Comparison of ENCODE assay signal across 2 cellular contexts in the genomic region with DNA sequence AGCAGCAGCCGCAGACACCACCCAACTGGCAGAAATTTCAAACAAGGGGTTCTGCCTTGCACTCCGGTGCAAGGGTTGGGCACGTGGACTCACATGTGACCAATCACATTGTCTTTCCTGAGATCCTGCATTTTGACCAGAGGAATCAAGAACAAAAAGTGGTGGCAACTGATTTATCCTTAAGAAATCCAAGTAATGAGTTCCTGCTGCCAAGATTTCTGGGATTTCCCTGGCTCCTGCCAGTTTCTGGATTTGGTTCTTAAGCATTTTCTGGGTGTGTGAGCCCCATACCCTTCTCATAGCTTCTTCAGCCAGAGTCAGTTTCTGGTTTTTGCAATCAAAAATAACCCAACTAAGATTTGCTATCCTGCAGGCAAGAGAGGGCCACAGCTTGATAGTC.
TF ChIP-seq lines count a peak whose summit lies in the region.

No MANE protein-coding gene starts in this region.

TF ChIP-seq in HepG2, 621 proteins besides CTCF, POLR2A, EP300 and RAD21:
- TF ChIP-seq TAF1 (CRISPR knock-in tag; IDR thresholded peaks at IDR 0.05), result no peak
- TF ChIP-seq, protein P1, sequence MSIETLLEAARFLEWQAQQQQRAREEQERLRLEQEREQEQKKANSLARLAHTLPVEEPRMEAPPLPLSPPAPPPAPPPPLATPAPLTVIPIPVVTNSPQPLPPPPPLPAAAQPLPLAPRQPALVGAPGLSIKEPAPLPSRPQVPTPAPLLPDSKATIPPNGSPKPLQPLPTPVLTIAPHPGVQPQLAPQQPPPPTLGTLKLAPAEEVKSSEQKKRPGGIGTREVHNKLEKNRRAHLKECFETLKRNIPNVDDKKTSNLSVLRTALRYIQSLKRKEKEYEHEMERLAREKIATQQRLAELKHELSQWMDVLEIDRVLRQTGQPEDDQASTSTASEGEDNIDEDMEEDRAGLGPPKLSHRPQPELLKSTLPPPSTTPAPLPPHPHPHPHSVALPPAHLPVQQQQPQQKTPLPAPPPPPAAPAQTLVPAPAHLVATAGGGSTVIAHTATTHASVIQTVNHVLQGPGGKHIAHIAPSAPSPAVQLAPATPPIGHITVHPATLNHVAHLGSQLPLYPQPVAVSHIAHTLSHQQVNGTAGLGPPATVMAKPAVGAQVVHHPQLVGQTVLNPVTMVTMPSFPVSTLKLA (IDR thresholded peaks at IDR 0.05), result 0 out of 2 replicates have a peak, but pooled peaks have one; percentile 36

TF ChIP-seq in GM23338, 12 proteins besides CTCF, POLR2A, EP300 and RAD21:
- TF ChIP-seq POLR2AphosphoS5 (IDR thresholded peaks at IDR 0.05; ENCODE audit: low read depth) (no peak), STAT1 (IDR thresholded peaks at IDR 0.05; ENCODE audit: unreplicated experiment) (no peak), CREB1 (CRISPR knock-in tag; IDR thresholded peaks at IDR 0.05; ENCODE audit: low read depth) (no peak)
